In genomic region chr2:176652300-176653182, GRCh38 we compare ENCODE assay signal across 9 cellular contexts.
DNase-seq lines count a peak whose midpoint lies in the region; ATAC-seq and TF ChIP-seq lines count a peak whose summit lies in the region.
"Had no signal": no experiment of that assay in that cellular context is flagged by ENCODE, and none has a peak within 500 bp of the region (broad histone marks: within the 10 kb centered on the region; RNA-seq: fewer than 3 reads in every experiment).

No MANE protein-coding gene starts in this region.

- DNase-seq in NCI-H1417 (lab: John Stamatoyannopoulos, UW) = peak; percentile 38 to 81 (median 61)
- no peak for DNase-seq in NCI-H1417 treated with DMSO at 0.1 percent for 48 hours (lab: John Stamatoyannopoulos, UW)
- DNase-seq in HCT116 (ENCODE audit: low read depth, low spot score) = peak; percentile 39
- DNase-seq in NCI-H146 treated with DMSO at 0.1 percent for 48 hours (lab: John Stamatoyannopoulos, UW; ENCODE audit: unreplicated experiment) = peak; percentile 43
- peak; percentile 47 to 58 for DNase-seq in fibroblast of lung (ENCODE audit: low read depth in 2 of 2)
- peak; percentile 71 for DNase-seq in pons (ENCODE audit: low spot score)

- no TSS peak for BruUV-seq in HCT116 (replicated peaks; lab: Mats Ljungman, UMichigan)

- H2AFZ ChIP-seq in HCT116 (ENCODE audit: low read depth, low read length, poor library complexity, severe bottlenecking) (peak overlapping the region; percentile 91), SU-DHL-6 (ENCODE audit: low read depth, low read length, severe bottlenecking) (no peak overlapping the region), fibroblast of lung (ENCODE audit: low read length) (no peak overlapping the region)

- TF ChIP-seq RAD21 in HCT116 (IDR thresholded peaks at IDR 0.05; ENCODE audit: low read depth) = peak; percentile 75

- H3K9me2 ChIP-seq in HCT116 (ENCODE audit: insufficient read depth) (no peaks in the 10 kb centered on the region), SU-DHL-6 (replicated peaks; ENCODE audit: insufficient read depth, low read length) (no peaks in the 10 kb centered on the region)

- POLR2A ChIA-PET in HCT116 (lab: Charles Lee) = interaction anchor here (0.8 kb wide), 1 partner anchor 526 kb away, joined by 5 read pairs; no protein-coding TSS in a partner anchor

- peak; percentile 67 for ATAC-seq in HCT116
- no peak for ATAC-seq in GM21717 (IDR thresholded peaks at IDR 0.05; ENCODE audit: unreplicated experiment)

- no peaks in the 10 kb centered on the region for H3F3A ChIP-seq in SU-DHL-6 (ENCODE audit: insufficient read depth)

- H3K4me2 ChIP-seq in HCT116 (ENCODE audit: low read length) (peak overlapping the region; percentile 21; the same call in 1 of the 2 replicates), SU-DHL-6 (ENCODE audit: low read depth, low read length, poor library complexity, severe bottlenecking) (no peak overlapping the region), fibroblast of lung (ENCODE audit: extremely low read depth, insufficient read depth, low read length) (no peak overlapping the region)
- H3K4me2 ChIP-seq: BLaER1 had no signal

- H3K9me3 ChIP-seq in HCT116 (ENCODE audit: control insufficient read depth in 1 of 2, insufficient read depth in 1 of 2, low read depth in 1 of 2, low read length in 2 of 2) (no peaks in the 10 kb centered on the region), SU-DHL-6 (ENCODE audit: insufficient read depth, low read length) (no peaks in the 10 kb centered on the region), fibroblast of lung (ENCODE audit: control insufficient read depth, insufficient read depth, low read depth, low read length) (no peaks in the 10 kb centered on the region)
- H3K9me3 ChIP-seq: BLaER1 had no signal

- no peaks in the 10 kb centered on the region for H3K36me3 ChIP-seq in HCT116 (ENCODE audit: control insufficient read depth in 1 of 2, insufficient read depth in 2 of 2, low read length in 2 of 2)
- H3K36me3 ChIP-seq in SU-DHL-6 (ENCODE audit: low read length) = no peaks in the 10 kb centered on the region
- no peaks in the 10 kb centered on the region for H3K36me3 ChIP-seq in fibroblast of lung (ENCODE audit: control insufficient read depth, insufficient read depth, low read length)
- H3K36me3 ChIP-seq: BLaER1 had no signal

- no peak for TF ChIP-seq POLR2A in HCT116 (IDR thresholded peaks at IDR 0.05; ENCODE audit: borderline replicate concordance, extremely low read depth, insufficient read depth, insufficient read length)

- H3K27ac ChIP-seq in HCT116 (ENCODE audit: low read depth, low read length) (no peak overlapping the region), SU-DHL-6 (ENCODE audit: low read depth, low read length) (no peak overlapping the region), fibroblast of lung (ENCODE audit: insufficient read depth, low read length) (no peak overlapping the region)
- H3K27ac ChIP-seq: BLaER1 had no signal

- no peak overlapping the region for H3K9ac ChIP-seq in HCT116 (ENCODE audit: low read length)
- no peak overlapping the region for H3K9ac ChIP-seq in SU-DHL-6 (ENCODE audit: low read length)
- H3K9ac ChIP-seq in fibroblast of lung (ENCODE audit: insufficient read depth, low read length) = no peak overlapping the region
- H3K9ac ChIP-seq: BLaER1 had no signal

- intact Hi-C loops in HCT116 (cut with micrococcal nuclease) = loop anchor here (2.0 to 10.0 kb wide), 5 partner anchors 100 to 1105 kb away; no protein-coding TSS in a partner anchor

- no peaks in the 10 kb centered on the region for H4K20me1 ChIP-seq in HCT116 (ENCODE audit: insufficient read depth)
- no peaks in the 10 kb centered on the region for H4K20me1 ChIP-seq in SU-DHL-6 (ENCODE audit: low read depth, low read length)
- H4K20me1 ChIP-seq in fibroblast of lung (ENCODE audit: control insufficient read depth, extremely low read depth, insufficient read depth, low read length) = no peaks in the 10 kb centered on the region
- H4K20me1 ChIP-seq: BLaER1 had no signal

- RAD21 ChIA-PET in HCT116 (lab: Charles Lee; ENCODE audit: low non-redundant PET in 1 of 2, low total read pairs in 2 of 2, uncharacterized antibody in 2 of 2, unreplicated experiment in 2 of 2) = interaction anchor here (0.9 to 1.2 kb wide), 2 partner anchors 512 to 526 kb away, joined by 3 to 4 read pairs; no protein-coding TSS in a partner anchor

- H3K27me3 ChIP-seq in HCT116 (ENCODE audit: insufficient read depth, low read length) (peaks cover 7% of the 10 kb centered on the region), SU-DHL-6 (ENCODE audit: low read length) (no peaks in the 10 kb centered on the region), fibroblast of lung (ENCODE audit: control insufficient read depth, insufficient read depth, low read length) (no peaks in the 10 kb centered on the region)
- H3K27me3 ChIP-seq: BLaER1 had no signal

- TF ChIP-seq CTCF in HCT116 (IDR thresholded peaks at IDR 0.05 in 2 of 3, conservative IDR thresholded peaks at IDR 0.05 in 1 of 3; ENCODE audit: borderline replicate concordance in 1 of 3, insufficient read depth in 1 of 3, low read depth in 2 of 3, low read length in 2 of 3) = peak; percentile 61 to 86 (median 71); a peak in 5 of 6 replicates
- TF ChIP-seq CTCF in SU-DHL-6 (IDR thresholded peaks at IDR 0.05; ENCODE audit: insufficient read depth, low read length, poor library complexity, severe bottlenecking) = peak; percentile 77
- TF ChIP-seq CTCF in fibroblast of lung (conservative IDR thresholded peaks at IDR 0.05 in 1 of 2, IDR thresholded peaks at IDR 0.05 in 1 of 2; ENCODE audit: low read depth in 1 of 2, low read length in 2 of 2) = peak; percentile 77 to 81

- H3K4me3 ChIP-seq in HCT116 (replicated peaks in 1 of 2; ENCODE audit: low read depth in 1 of 2, low read length in 2 of 2) = no peak overlapping the region
- no peak overlapping the region for H3K4me3 ChIP-seq in SU-DHL-6 (ENCODE audit: insufficient read depth, low read length, poor library complexity, severe bottlenecking)
- no peak overlapping the region for H3K4me3 ChIP-seq in fibroblast of lung (replicated peaks in 1 of 4; ENCODE audit: control extremely low read depth in 1 of 4, insufficient read depth in 1 of 4, low read depth in 3 of 4, low read length in 4 of 4)
- H3K4me3 ChIP-seq: BLaER1 had no signal

- H3K4me1 ChIP-seq in HCT116 (ENCODE audit: control insufficient read depth in 1 of 2, insufficient read depth in 2 of 2, low read length in 2 of 2) (peaks cover 2 to 13% of the 10 kb centered on the region in 2 experiments; a peak in 2 of 4 replicates), fibroblast of lung (ENCODE audit: control insufficient read depth, extremely low read depth, insufficient read depth, low read length) (no peaks in the 10 kb centered on the region)
- H3K4me1 ChIP-seq: BLaER1 had no signal

- CTCF ChIA-PET in HCT116 (lab: Charles Lee) = interaction anchor here (0.6 to 3.9 kb wide), 28 partner anchors 9 to 542 kb away, joined by 3 to 66 read pairs (median 6); no protein-coding TSS in a partner anchor

- H3K79me2 ChIP-seq in HCT116 (ENCODE audit: insufficient read depth, low read length) = no peaks in the 10 kb centered on the region
- H3K79me2 ChIP-seq in SU-DHL-6 (ENCODE audit: insufficient read depth, low read length) = no peaks in the 10 kb centered on the region
- no peaks in the 10 kb centered on the region for H3K79me2 ChIP-seq in fibroblast of lung (ENCODE audit: control insufficient read depth, insufficient read depth, low read length)

TF ChIP-seq in HCT116, 20 proteins besides CTCF, POLR2A, EP300 and RAD21:
- TF ChIP-seq TCF7L2 (IDR thresholded peaks at IDR 0.05; ENCODE audit: borderline replicate concordance, extremely low read depth, insufficient read depth, insufficient read length) = no peak
- TF ChIP-seq CBX3 (IDR thresholded peaks at IDR 0.05; ENCODE audit: low read depth) = peak; percentile 44; the same call in 1 of the 2 replicates
- 0 out of 2 replicates have a peak, but pooled peaks have one; percentile 22 for TF ChIP-seq MAX (IDR thresholded peaks at IDR 0.05)
